Comparison of ENCODE assay signal across 17 cellular contexts in the genomic region with DNA sequence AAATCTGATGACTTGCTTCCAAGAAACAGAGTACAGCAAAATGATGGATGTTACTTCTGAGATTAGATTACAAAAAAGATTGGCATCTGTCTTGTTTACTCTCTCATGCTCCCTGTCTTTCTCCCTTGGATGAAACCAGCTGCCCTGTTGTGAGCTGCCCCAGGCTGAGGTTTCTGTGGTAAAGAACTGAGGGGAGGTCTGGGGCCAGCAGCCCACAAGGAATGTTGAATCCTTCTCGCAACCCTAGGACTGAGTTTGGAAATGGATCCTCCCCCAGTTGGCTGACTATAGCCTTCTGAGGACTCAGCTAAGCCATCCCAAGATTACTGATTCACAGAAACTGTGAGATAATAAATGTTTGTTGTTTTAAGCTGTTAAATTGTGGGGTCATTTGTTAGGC. TPM values are rescaled to one million over a fixed set of nuclear protein-coding genes. Genes with fewer than 3 reads are reported as not detected.
DNase-seq lines count a peak whose midpoint lies in the region; ATAC-seq and TF ChIP-seq lines count a peak whose summit lies in the region.
"Had no signal": no experiment of that assay in that cellular context is flagged by ENCODE, and none has a peak within 500 bp of the region (broad histone marks: within the 10 kb centered on the region; RNA-seq: fewer than 3 reads in every experiment).

No MANE protein-coding gene starts in this region.

- H3K27me3 Mint-ChIP-seq in activated naive CD4-positive, alpha-beta T cell treated with anti-CD3 and anti-CD28 coated beads, Interleukin-2, amount 50 U/mL, for 24 hours, result no peaks in the 10 kb centered on the region
- H3K27me3 Mint-ChIP-seq in T-cell (no peaks in the 10 kb centered on the region), CD14-positive monocyte (ENCODE audit: low read depth in 3 of 3) (peaks cover 0 to 6% (median 0%) of the 10 kb centered on the region in 3 donors)
- H3K27me3 Mint-ChIP-seq: type B pancreatic cell had no signal

- intact Hi-C loops in CD14-positive monocyte (cut with micrococcal nuclease), result no loop called here

- peak overlapping the region; percentile 20 for H3K27ac ChIP-seq in subcutaneous abdominal adipose tissue (ENCODE audit: low read depth, low read length)
- H3K27ac ChIP-seq: GM23248 had no signal

- no peak overlapping the region for H3K9ac ChIP-seq in subcutaneous abdominal adipose tissue (ENCODE audit: low read length in 5 of 5)
- H3K9ac ChIP-seq: GM23248 had no signal

- peaks cover 1% of the 10 kb centered on the region for H3K36me3 Mint-ChIP-seq in activated naive CD4-positive, alpha-beta T cell treated with anti-CD3 and anti-CD28 coated beads, Interleukin-2, amount 50 U/mL, for 24 hours
- H3K36me3 Mint-ChIP-seq in T-cell (no peaks in the 10 kb centered on the region), CD14-positive monocyte (peaks cover 0 to 4% of the 10 kb centered on the region in 2 donors)
- H3K36me3 Mint-ChIP-seq: type B pancreatic cell had no signal

- POLR2A ChIA-PET in T-cell (lab: Charles Lee), result interaction anchor here in 1 of 2 donors (0.8 kb wide), 1 partner anchor 26 kb away, joined by 3 read pairs; no protein-coding TSS in a partner anchor

- H3K36me3 ChIP-seq in subcutaneous abdominal adipose tissue (ENCODE audit: control insufficient read depth in 5 of 5, insufficient read depth in 5 of 5, low read length in 5 of 5), result no peaks in the 10 kb centered on the region

- H3K9me3 Mint-ChIP-seq in activated naive CD4-positive, alpha-beta T cell treated with anti-CD3 and anti-CD28 coated beads, Interleukin-2, amount 50 U/mL, for 24 hours, result peaks cover 6% of the 10 kb centered on the region
- H3K9me3 Mint-ChIP-seq in T-cell (no peaks in the 10 kb centered on the region), CD14-positive monocyte (peaks cover 0 to 3% (median 0%) of the 10 kb centered on the region in 7 donors)
- H3K9me3 Mint-ChIP-seq: type B pancreatic cell had no signal

- H3K27ac Mint-ChIP-seq in activated naive CD4-positive, alpha-beta T cell treated with anti-CD3 and anti-CD28 coated beads, Interleukin-2, amount 50 U/mL, for 24 hours, result peak overlapping the region; percentile 61
- H3K27ac Mint-ChIP-seq in T-cell (peak overlapping the region; percentile 92 to 97), CD14-positive monocyte (no peak overlapping the region)
- H3K27ac Mint-ChIP-seq: progenitor cell of endocrine pancreas, type B pancreatic cell had no signal

- DNase-seq in activated naive CD4-positive, alpha-beta T cell treated with anti-CD3 and anti-CD28 coated beads, Interleukin-2, amount 50 U/mL, for 16 hours, result no peak
- no peak for DNase-seq in T-cell
- DNase-seq in glomerular visceral epithelial cell (ENCODE audit: extremely low spot score), result peak; percentile 68
- DNase-seq in central memory CD4-positive, alpha-beta T cell, result no peak
- no peak for DNase-seq in CD14-positive monocyte (ENCODE audit: low spot score)
- no peak for DNase-seq in T-helper 9 cell
- DNase-seq: activated CD8-positive, alpha-beta memory T cell treated with anti-CD3 and anti-CD28 coated beads, Interleukin-2, amount 50 U/mL, for 4 hours; DMS79; foreskin melanocyte; GM23248; NCI-H2029; SIG-M5 had no signal

- TF ChIP-seq CTCF in CD14-positive monocyte (IDR thresholded peaks at IDR 0.05), result no peak

- ATAC-seq in T-cell (replicated peaks in 1 of 4), result no peak
- ATAC-seq: K562 had no signal

- H3K4me1 ChIP-seq in subcutaneous abdominal adipose tissue (ENCODE audit: control insufficient read depth in 5 of 5, insufficient read depth in 5 of 5, low read length in 5 of 5), result peaks cover 0 to 27% (median 15%) of the 10 kb centered on the region in 5 donors

- no peaks in the 10 kb centered on the region for H3K27me3 ChIP-seq in subcutaneous abdominal adipose tissue (ENCODE audit: control insufficient read depth in 5 of 5, insufficient read depth in 4 of 5, low read length in 5 of 5)

- CTCF ChIA-PET in T-cell (lab: Charles Lee), result interaction anchor here in 1 of 2 donors (0.8 to 1.0 kb wide), 2 partner anchors 235 to 240 kb away, joined by 3 to 4 read pairs; no protein-coding TSS in a partner anchor

- H3K4me3 Mint-ChIP-seq in activated naive CD4-positive, alpha-beta T cell treated with anti-CD3 and anti-CD28 coated beads, Interleukin-2, amount 50 U/mL, for 24 hours, result no peak overlapping the region
- H3K4me3 Mint-ChIP-seq in T-cell (no peak overlapping the region), CD14-positive monocyte (no peak overlapping the region)
- H3K4me3 Mint-ChIP-seq: type B pancreatic cell had no signal

- no peak overlapping the region for H3K4me3 ChIP-seq in subcutaneous abdominal adipose tissue (ENCODE audit: low read depth in 1 of 5, low read length in 5 of 5)
- H3K4me3 ChIP-seq: GM23248, K562 had no signal

- no peaks in the 10 kb centered on the region for H3K9me3 ChIP-seq in subcutaneous abdominal adipose tissue (ENCODE audit: control insufficient read depth in 5 of 5, low read length in 5 of 5)

- H3K4me1 Mint-ChIP-seq in activated naive CD4-positive, alpha-beta T cell treated with anti-CD3 and anti-CD28 coated beads, Interleukin-2, amount 50 U/mL, for 24 hours, result peaks cover 93% of the 10 kb centered on the region
- H3K4me1 Mint-ChIP-seq in T-cell (peaks cover 87 to 89% (median 87%) of the 10 kb centered on the region in 3 donors), CD14-positive monocyte (peaks cover 61% of the 10 kb centered on the region)

RNA-seq across cellular contexts. Expression of gene HECA, which starts 5.6 kb away (rescaled TPM):
- total RNA-seq in T-cell, result 100 to 1,000 TPM; 125 to 137 (median 131) TPM
- 1 to 10 TPM; 2.1 to 3.3 TPM for polyA plus RNA-seq in CD14-positive monocyte

Comparison
In these comparisons a context has a peak if more than half of its experiments do, and no peak if none do; other contexts are left out.
1. H3K27ac Mint-ChIP-seq: peak in activated naive CD4-positive, alpha-beta T cell treated with anti-CD3 and anti-CD28 coated beads, Interleukin-2, amount 50 U/mL, for 24 hours (single experiment) and T-cell (2 of 2); none in CD14-positive monocyte (0 of 7).